ENCODE assay signal across 1 cellular context in genomic region chr9:127965953-127966352, GRCh38.
TF ChIP-seq lines count a peak whose summit lies in the region.

No MANE protein-coding gene starts in this region.

TF ChIP-seq in HEK293, 187 proteins besides CTCF, POLR2A, EP300 and RAD21 (continued from another document):
- TF ChIP-seq ZNF148 (tag by site-specific recombination; IDR thresholded peaks at IDR 0.05; ENCODE audit: borderline replicate concordance) (no peak), ZNF174 (tag by site-specific recombination; IDR thresholded peaks at IDR 0.05) (no peak), ZNF571 (tag by site-specific recombination; IDR thresholded peaks at IDR 0.05) (no peak), ZNF184 (tag by site-specific recombination; IDR thresholded peaks at IDR 0.05) (no peak)
TF ChIP-seq in HEK293: peak in this region for 0.
